Comparison of ENCODE assay signal across 8 cellular contexts in genomic region chrX:137565318-137565904, GRCh38. TPM values are rescaled to one million over a fixed set of nuclear protein-coding genes. Genes with fewer than 3 reads are reported as not detected.
A peak's percentile ranks its signal among the peaks of the same experiment; 100 is the strongest.
DNase-seq lines count a peak whose midpoint lies in the region; ATAC-seq and TF ChIP-seq lines count a peak whose summit lies in the region.

No MANE protein-coding gene starts in this region.

- intact Hi-C loops in sciatic nerve (cut with DNase I): no loop called here

- H2AFZ ChIP-seq in osteoblast (ENCODE audit: low read length) (peak overlapping the region; percentile 3), MM.1S (ENCODE audit: low read length) (no peak overlapping the region)

- CTCF ChIA-PET in BJ (lab: Yijun Ruan, JAX): no interaction called here

- H3K36me3 ChIP-seq in BJ (ENCODE audit: control insufficient read depth, insufficient read depth, low read length) (no peaks in the 10 kb centered on the region), RWPE2 (ENCODE audit: low read depth) (no peaks in the 10 kb centered on the region), osteoblast (ENCODE audit: insufficient read depth, low read length) (no peaks in the 10 kb centered on the region), MM.1S (replicated peaks; ENCODE audit: insufficient read depth, low read length) (no peaks in the 10 kb centered on the region)

- H3K4me3 ChIP-seq in BJ (ENCODE audit: low read depth, low read length) (peak overlapping the region; percentile 29), RWPE2 (ENCODE audit: severe bottlenecking) (peak overlapping the region; percentile 32), fibroblast of the aortic adventitia (ENCODE audit: low read depth, low read length) (peak overlapping the region; percentile 39), osteoblast (ENCODE audit: insufficient read depth, low read length) (peak overlapping the region; percentile 25), MM.1S (ENCODE audit: low read length) (no peak overlapping the region)

- H3K79me2 ChIP-seq in osteoblast (ENCODE audit: insufficient read depth, low read length): no peaks in the 10 kb centered on the region
- H3K79me2 ChIP-seq in MM.1S (ENCODE audit: low read length): no peaks in the 10 kb centered on the region

- H3K4me2 ChIP-seq in osteoblast (ENCODE audit: insufficient read depth, low read length): peak overlapping the region; percentile 28
- H3K4me2 ChIP-seq in MM.1S (ENCODE audit: low read depth, low read length): no peak overlapping the region

- H3K9me3 ChIP-seq in RWPE2 (ENCODE audit: severe bottlenecking): no peaks in the 10 kb centered on the region
- H3K9me3 ChIP-seq in osteoblast (ENCODE audit: low read depth, low read length): no peaks in the 10 kb centered on the region
- H3K9me3 ChIP-seq in MM.1S (replicated peaks; ENCODE audit: insufficient read depth, low read length): no peaks in the 10 kb centered on the region

- no peaks in the 10 kb centered on the region for H3K4me1 ChIP-seq in RWPE2 (ENCODE audit: insufficient read depth, poor library complexity, severe bottlenecking)
- no peaks in the 10 kb centered on the region for H3K4me1 ChIP-seq in osteoblast (ENCODE audit: insufficient read depth, low read length)
- H3K4me1 ChIP-seq in MM.1S (ENCODE audit: low read length): no peaks in the 10 kb centered on the region

- POLR2A ChIA-PET in BJ (lab: Charles Lee): no interaction called here

- H3K9me2 ChIP-seq in MM.1S (replicated peaks; ENCODE audit: insufficient read depth, low read length): no peaks in the 10 kb centered on the region

- H3K9ac ChIP-seq in MM.1S (ENCODE audit: low read length): no peak overlapping the region

- DNase-seq in BJ (ENCODE audit: low read depth): no peak
- no peak for DNase-seq in RWPE2 (ENCODE audit: low spot score)
- DNase-seq in fibroblast of the aortic adventitia (ENCODE audit: low read depth): no peak
- no peak for DNase-seq in osteoblast (ENCODE audit: insufficient read length, low spot score, missing footprints)
- DNase-seq in NCI-H774 (lab: John Stamatoyannopoulos, UW): no peak
- DNase-seq in activated effector memory CD4-positive, alpha-beta T cell treated with Interleukin-2 at 50 U/mL for 16 hours: no peak
- no peak for DNase-seq in MM.1S
- no peak for DNase-seq in sciatic nerve (ENCODE audit: low spot score)

- TF ChIP-seq CTCF in BJ (IDR thresholded peaks at IDR 0.05; ENCODE audit: insufficient read depth, low read depth, low read length) (no peak), RWPE2 (IDR thresholded peaks at IDR 0.05; ENCODE audit: poor library complexity, severe bottlenecking) (no peak), fibroblast of the aortic adventitia (IDR thresholded peaks at IDR 0.05; ENCODE audit: insufficient read depth, low read length) (no peak), osteoblast (IDR thresholded peaks at IDR 0.05; ENCODE audit: extremely low read depth, low read depth, low read length) (no peak), MM.1S (IDR thresholded peaks at IDR 0.05; ENCODE audit: low read length) (no peak)

- no peaks in the 10 kb centered on the region for H3F3A ChIP-seq in MM.1S (ENCODE audit: insufficient read depth, low read length)

- ATAC-seq in RWPE2 (ENCODE audit: low read depth) (no peak; the same call in 1 of the 3 replicates), sciatic nerve (no peak)

- no peaks in the 10 kb centered on the region for H4K20me1 ChIP-seq in osteoblast (ENCODE audit: insufficient read depth, low read length)
- no peaks in the 10 kb centered on the region for H4K20me1 ChIP-seq in MM.1S (ENCODE audit: insufficient read depth, low read length)

- H3K27ac ChIP-seq in RWPE2 (ENCODE audit: poor library complexity, severe bottlenecking) (no peak overlapping the region), osteoblast (ENCODE audit: low read depth, low read length) (no peak overlapping the region), MM.1S (ENCODE audit: low read length) (no peak overlapping the region)

- H3K27me3 ChIP-seq in BJ (ENCODE audit: control insufficient read depth, insufficient read depth, low read length) (peaks cover 6% of the 10 kb centered on the region), RWPE2 (ENCODE audit: insufficient read depth, poor library complexity, severe bottlenecking) (peaks cover 65% of the 10 kb centered on the region), osteoblast (ENCODE audit: insufficient read depth, low read length) (peaks cover 21% of the 10 kb centered on the region), MM.1S (replicated peaks; ENCODE audit: insufficient read depth, low read length) (no peaks in the 10 kb centered on the region)

RNA-seq across cellular contexts. Expression of gene ZIC3, which starts 0.5 kb away (rescaled TPM):
- polyA plus RNA-seq in BJ (2011; rRNA removed): not detected in 2 replicates
- not detected in 2 replicates for polyA minus RNA-seq in BJ (2011; rRNA and poly(A)+ RNA removed)
- total RNA-seq in fibroblast of the aortic adventitia (ENCODE audit: low replicate concordance) (not detected in 2 replicates), osteoblast (not detected in 2 replicates), sciatic nerve (not detected)
